ENCODE assay signal across 1 cellular context in genomic region chr6:3451498-3451897, GRCh38.
TF ChIP-seq lines count a peak whose summit lies in the region.

No MANE protein-coding gene starts in this region.

TF ChIP-seq in HepG2, 621 proteins besides CTCF, POLR2A, EP300 and RAD21:
- TF ChIP-seq ZNF577 (CRISPR knock-in tag; IDR thresholded peaks at IDR 0.05; ENCODE audit: borderline replicate concordance, low read depth) (no peak), ZBTB38 (CRISPR knock-in tag; IDR thresholded peaks at IDR 0.05) (0 out of 2 replicates have a peak, but pooled peaks have one; percentile 28), TOPORS (CRISPR knock-in tag; IDR thresholded peaks at IDR 0.05) (0 out of 2 replicates have a peak, but pooled peaks have one; percentile 30)
